8 cellular contexts compared by ENCODE assay signal in the genomic region with DNA sequence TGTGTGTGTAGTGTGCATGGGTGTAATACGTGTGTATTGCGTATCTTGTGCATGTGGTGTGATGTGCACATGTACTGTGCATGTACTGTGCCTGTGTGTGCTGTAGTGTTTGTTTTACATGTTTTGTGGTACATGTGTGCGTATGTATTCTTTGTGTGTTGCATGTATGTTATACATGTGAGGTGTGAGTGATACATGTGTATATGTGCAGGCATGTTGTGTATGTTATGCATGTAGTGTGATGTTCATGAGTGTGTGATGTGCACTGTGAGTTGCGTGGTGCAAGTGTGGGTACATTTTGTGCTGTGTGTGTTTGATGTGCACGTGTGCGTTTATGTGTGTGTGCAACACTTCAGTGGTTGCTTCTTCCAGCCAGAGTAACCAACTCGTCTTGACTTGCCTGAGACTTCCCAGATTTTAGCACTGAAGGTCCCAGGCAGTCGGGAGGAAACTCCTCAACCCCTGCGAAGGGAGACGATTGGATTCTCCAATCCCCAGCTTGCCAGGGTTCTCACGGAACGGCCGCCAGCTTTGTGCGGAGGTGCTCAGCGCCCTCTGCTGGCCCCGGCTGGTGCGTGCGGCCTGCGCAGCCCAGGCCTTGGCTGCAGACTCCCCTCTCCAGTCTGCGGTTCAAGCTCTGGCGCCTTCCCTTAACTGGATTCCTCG. TPM values are rescaled to one million over a fixed set of nuclear protein-coding genes. Genes with fewer than 3 reads are reported as not detected.
DNase-seq lines count a peak whose midpoint lies in the region; ATAC-seq and TF ChIP-seq lines count a peak whose summit lies in the region.

No MANE protein-coding gene starts in this region.

- H3K4me1 ChIP-seq in CD4-positive, CD25-positive, alpha-beta regulatory T cell (ENCODE audit: control insufficient read depth, insufficient read depth, low read length, poor library complexity, severe bottlenecking): no peaks in the 10 kb centered on the region
- H3K4me1 ChIP-seq in OCI-LY3 (ENCODE audit: low read length) (0 out of 2 replicates have a peak, but pooled peaks cover 3% of the 10 kb centered on the region), heart left ventricle (peaks cover 0 to 49% (median 29%) of the 10 kb centered on the region in 12 donors)

- peak overlapping the region; percentile 57 for H3K4me2 ChIP-seq in OCI-LY3 (ENCODE audit: low read length)

- H2AFZ ChIP-seq in OCI-LY3 (ENCODE audit: low read depth, low read length): peak overlapping the region; percentile 65

- intact Hi-C loops in heart left ventricle (cut with DNase I): loop anchor here (1.0 to 10.0 kb wide), 12 partner anchors 63 to 543 kb away; no protein-coding TSS in a partner anchor

- no peaks in the 10 kb centered on the region for H4K20me1 ChIP-seq in OCI-LY3 (ENCODE audit: insufficient read depth, low read length)

- peak; percentile 45 to 57 for ATAC-seq in CD4-positive, CD25-positive, alpha-beta regulatory T cell (ENCODE audit: low read depth in 2 of 2)
- peak; percentile 82 for ATAC-seq in GM21723 (IDR thresholded peaks at IDR 0.05; ENCODE audit: unreplicated experiment)
- ATAC-seq in heart left ventricle: peak; percentile 45 to 78 (median 76)

- WGBS in heart left ventricle, 4 donors: 21 to 75% (median 24%) methylated on average over 7 to 22 of the region's 22 CpGs

- peak in 1 of 2 donors; percentile 50 for TF ChIP-seq POLR2A in heart left ventricle (IDR thresholded peaks at IDR 0.05)

- H3K9me3 ChIP-seq in CD4-positive, CD25-positive, alpha-beta regulatory T cell (ENCODE audit: control insufficient read depth in 2 of 2, low read length in 2 of 2): no peaks in the 10 kb centered on the region
- H3K9me3 ChIP-seq in OCI-LY3 (ENCODE audit: insufficient read depth, low read length) (no peaks in the 10 kb centered on the region), heart left ventricle (no peaks in the 10 kb centered on the region)

- H3K27me3 Mint-ChIP-seq in CD4-positive, CD25-positive, alpha-beta regulatory T cell: peaks cover 23% of the 10 kb centered on the region

- no peaks in the 10 kb centered on the region for H3K79me2 ChIP-seq in OCI-LY3 (ENCODE audit: low read length)

- peaks cover 7% of the 10 kb centered on the region for H3K27me3 ChIP-seq in CD4-positive, CD25-positive, alpha-beta regulatory T cell (ENCODE audit: control insufficient read depth, insufficient read depth, low read length)
- H3K27me3 ChIP-seq in OCI-LY3 (ENCODE audit: low read depth, low read length) (peaks cover 50% of the 10 kb centered on the region), heart left ventricle (no peaks in the 10 kb centered on the region)

- H3K4me1 Mint-ChIP-seq in CD4-positive, CD25-positive, alpha-beta regulatory T cell: peaks cover 0 to 6% (median 3%) of the 10 kb centered on the region in 4 donors

- H3K4me3 Mint-ChIP-seq in CD4-positive, CD25-positive, alpha-beta regulatory T cell: no peak overlapping the region

- H3K27ac Mint-ChIP-seq in CD4-positive, CD25-positive, alpha-beta regulatory T cell: no peak overlapping the region

- no peak overlapping the region for H3K9ac ChIP-seq in OCI-LY3 (ENCODE audit: low read length)

- no peaks in the 10 kb centered on the region for H3K36me3 ChIP-seq in CD4-positive, CD25-positive, alpha-beta regulatory T cell (ENCODE audit: control insufficient read depth, insufficient read depth, low read length)
- H3K36me3 ChIP-seq in OCI-LY3 (replicated peaks; ENCODE audit: low read depth, low read length): no peaks in the 10 kb centered on the region
- no peaks in the 10 kb centered on the region for H3K36me3 ChIP-seq in heart left ventricle

- DNase-seq in CD4-positive, CD25-positive, alpha-beta regulatory T cell: peak in 2 of 3 donors; percentile 20 to 63
- peak; percentile 63 for DNase-seq in activated naive CD4-positive, alpha-beta T cell treated with anti-CD3 and anti-CD28 coated beads, Interleukin-2, amount 50 U/mL, for 16 hours
- peak; percentile 78 to 92 (median 84) for DNase-seq in heart left ventricle
- no peak for DNase-seq in retinal pigment epithelial cell (ENCODE audit: low read depth)
- no peak for DNase-seq in DMS79 treated with DMSO at 0.1 percent for 48 hours (lab: John Stamatoyannopoulos, UW)
- DNase-seq in NCI-H2227 treated with DMSO at 0.1 percent for 48 hours (lab: John Stamatoyannopoulos, UW): no peak

- no peak overlapping the region for H3K4me3 ChIP-seq in CD4-positive, CD25-positive, alpha-beta regulatory T cell (ENCODE audit: low read depth, low read length)
- H3K4me3 ChIP-seq in OCI-LY3 (ENCODE audit: low read length): peak overlapping the region; percentile 53
- H3K4me3 ChIP-seq in heart left ventricle: peak overlapping the region in 10 of 12 donors; percentile 3 to 56 (median 35)
- H3K4me3 ChIP-seq in retinal pigment epithelial cell (ENCODE audit: low read length): no peak overlapping the region

- no peak overlapping the region for H3K27ac ChIP-seq in CD4-positive, CD25-positive, alpha-beta regulatory T cell (ENCODE audit: insufficient read depth, low read length, poor library complexity, severe bottlenecking)
- H3K27ac ChIP-seq in OCI-LY3 (ENCODE audit: low read length) (no peak overlapping the region), heart left ventricle (peak overlapping the region in 2 of 12 donors; percentile 46 to 50)

- TF ChIP-seq CTCF in OCI-LY3 (IDR thresholded peaks at IDR 0.05; ENCODE audit: low read depth, low read length) (peak; percentile 98), heart left ventricle (IDR thresholded peaks at IDR 0.05) (peak; percentile 94 to 99 (median 96)), retinal pigment epithelial cell (conservative IDR thresholded peaks at IDR 0.05; ENCODE audit: low read depth, low read length) (peak; percentile 98)

- H3K36me3 Mint-ChIP-seq in CD4-positive, CD25-positive, alpha-beta regulatory T cell: no peaks in the 10 kb centered on the region

- no peaks in the 10 kb centered on the region for H3K9me3 Mint-ChIP-seq in CD4-positive, CD25-positive, alpha-beta regulatory T cell

RNA-seq across cellular contexts. Expression of gene GALNT15, which starts 3.6 kb away (rescaled TPM):
- total RNA-seq in CD4-positive, CD25-positive, alpha-beta regulatory T cell: not detected
- polyA plus RNA-seq in CD4-positive, CD25-positive, alpha-beta regulatory T cell: not detected
- 10 to 100 TPM in 2 of 9 donors, 1 to 10 TPM in 6, under 1 TPM in 1; 0.96 to 81.1 (median 5.5) TPM for total RNA-seq in heart left ventricle
- 10 to 100 TPM in 1 of 2 donors, 1 to 10 TPM in 1; 5.0 to 12.0 TPM for polyA plus RNA-seq in heart left ventricle

Comparison
In these comparisons a context has a peak if more than half of its experiments do, and no peak if none do; other contexts are left out.
1. DNase-seq: peak in CD4-positive, CD25-positive, alpha-beta regulatory T cell (2 of 3), activated naive CD4-positive, alpha-beta T cell treated with anti-CD3 and anti-CD28 coated beads, Interleukin-2, amount 50 U/mL, for 16 hours (single experiment) and heart left ventricle (5 of 5); none in retinal pigment epithelial cell (single experiment), DMS79 treated with DMSO at 0.1 percent for 48 hours (single experiment) and NCI-H2227 treated with DMSO at 0.1 percent for 48 hours (single experiment).
2. H3K4me3 ChIP-seq: peak in OCI-LY3 (single experiment) and heart left ventricle (10 of 12); none in CD4-positive, CD25-positive, alpha-beta regulatory T cell (single experiment) and retinal pigment epithelial cell (single experiment).
3. Peak in every context shown above with its lines, with median percentiles within 50 percentile points of each other: ATAC-seq and CTCF ChIP-seq.